Comparison of ENCODE assay signal across 9 cellular contexts in the genomic region with DNA sequence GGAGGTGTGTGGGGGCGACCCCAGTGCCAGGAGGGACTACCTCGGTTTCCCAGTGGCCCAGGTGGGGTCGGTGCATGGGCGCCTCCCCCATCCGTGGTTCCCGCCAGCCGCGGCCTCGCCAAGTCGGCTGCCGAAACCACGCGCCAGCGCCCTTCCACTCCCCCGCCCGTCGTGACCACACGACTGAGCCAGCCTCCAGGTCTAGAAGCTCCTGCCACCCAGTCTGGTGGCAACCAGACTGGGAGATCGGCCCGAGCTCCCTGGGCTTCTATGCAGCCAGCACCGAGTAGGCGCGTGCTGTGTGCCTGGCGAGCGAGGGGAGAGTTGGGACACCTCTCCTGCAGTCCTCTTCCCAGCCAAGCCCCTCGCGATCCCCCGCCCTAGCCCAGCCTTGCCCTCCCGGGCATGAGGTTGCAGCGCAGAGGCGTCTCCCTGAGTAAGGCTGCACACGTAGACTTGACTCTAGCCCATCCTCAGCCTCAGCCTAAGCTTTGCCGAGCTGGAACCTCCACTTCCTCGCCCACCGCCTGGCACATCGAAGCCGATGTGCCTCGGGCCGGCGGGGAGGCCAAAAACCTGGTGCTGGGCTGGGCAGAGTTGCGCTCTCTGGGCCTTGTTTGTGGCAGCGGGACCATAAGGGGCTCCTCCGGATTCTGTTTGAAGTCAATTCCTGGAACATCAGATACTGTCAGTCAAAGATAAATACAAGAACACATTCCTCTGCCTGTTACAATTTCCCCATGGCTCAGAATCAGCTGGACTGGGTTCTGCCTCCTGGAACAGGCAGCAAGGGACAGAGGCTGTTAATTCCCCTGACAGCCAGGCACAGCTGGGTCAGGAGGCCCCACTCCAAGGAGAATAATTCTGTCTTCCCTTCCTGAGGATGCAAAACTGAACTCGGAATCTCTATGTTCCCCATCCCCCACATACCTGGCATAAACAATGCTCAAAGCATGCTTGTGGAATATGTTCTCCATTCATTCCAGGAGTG. TPM values are rescaled to one million over a fixed set of nuclear protein-coding genes. Genes with fewer than 3 reads are reported as not detected.
DNase-seq lines count a peak whose midpoint lies in the region; ATAC-seq, FAIRE-seq and TF ChIP-seq lines count a peak whose summit lies in the region.
"Had no signal": no experiment of that assay in that cellular context is flagged by ENCODE, and none has a peak within 500 bp of the region (broad histone marks: within the 10 kb centered on the region; RNA-seq: fewer than 3 reads in every experiment).

No MANE protein-coding gene starts in this region.

- peak; percentile 60 for FAIRE-seq in HepG2 (lab: Jason Lieb, UNC)

- no peaks in the 10 kb centered on the region for H3K36me3 ChIP-seq in SK-N-SH (replicated peaks in 1 of 2; ENCODE audit: control insufficient read depth in 1 of 2, insufficient read depth in 2 of 2, low read length in 1 of 2)
- H3K36me3 ChIP-seq in mammary epithelial cell (ENCODE audit: insufficient read depth, low read length): no peaks in the 10 kb centered on the region
- H3K36me3 ChIP-seq in HepG2 (replicated peaks in 1 of 2; ENCODE audit: control insufficient read depth in 1 of 2, insufficient read depth in 2 of 2, low read length in 2 of 2): no peaks in the 10 kb centered on the region
- no peaks in the 10 kb centered on the region for H3K36me3 ChIP-seq in subcutaneous abdominal adipose tissue (ENCODE audit: control insufficient read depth in 5 of 5, insufficient read depth in 5 of 5, low read length in 5 of 5)

- H3K27me3 ChIP-seq in SK-N-SH (ENCODE audit: insufficient read depth) (peaks cover 12% of the 10 kb centered on the region), mammary epithelial cell (ENCODE audit: insufficient read depth, low read length) (peaks cover 13% of the 10 kb centered on the region), HepG2 (ENCODE audit: control insufficient read depth in 1 of 2, insufficient read depth in 2 of 2, low read length in 2 of 2) (peaks cover 19 to 38% of the 10 kb centered on the region in 2 experiments), subcutaneous abdominal adipose tissue (ENCODE audit: control insufficient read depth in 5 of 5, insufficient read depth in 4 of 5, low read length in 5 of 5) (peaks cover 4 to 21% (median 14%) of the 10 kb centered on the region in 5 donors)

- dilution Hi-C loops in mammary epithelial cell (cut with HindIII; ENCODE audit: low sequenced_read_pairs): no loop called here

- TF ChIP-seq RAD21 in SK-N-SH (IDR thresholded peaks at IDR 0.05; ENCODE audit: low read length) (no peak), HepG2 (CRISPR knock-in tag; IDR thresholded peaks at IDR 0.05) (no peak)

- in situ Hi-C loops in mammary epithelial cell (cut with MboI; ENCODE audit: low sequenced_read_pairs in 2 of 2): no loop called here
- in situ Hi-C loops in HepG2 (cut with HindIII; ENCODE audit: extremely low pct_ligation_motif_present, low pct_unique_long_range_greater_than_20kb): no loop called here

- H3F3A ChIP-seq in SK-N-SH (replicated peaks; ENCODE audit: insufficient read depth): peaks cover 4% of the 10 kb centered on the region

- H3K27ac ChIP-seq in SK-N-SH (ENCODE audit: low read depth in 2 of 2, low read length in 1 of 2) (no peak overlapping the region), mammary epithelial cell (ENCODE audit: insufficient read depth, low read depth, low read length) (no peak overlapping the region), HepG2 (ENCODE audit: extremely low read length, insufficient read depth, low read length) (no peak overlapping the region), subcutaneous abdominal adipose tissue (ENCODE audit: low read depth, low read length) (no peak overlapping the region)
- H3K27ac ChIP-seq: C4-2B had no signal

- 93% methylated on average over 23 of the region's 44 CpGs for WGBS in SK-N-SH (ENCODE audit: low lambda C conversion rate)
- WGBS in mammary epithelial cell (ENCODE audit: low coverage, missing lambda C conversion rate): 39% methylated on average over 29 of the region's 44 CpGs
- 23% methylated on average over 16 of the region's 44 CpGs for WGBS in HepG2 (ENCODE audit: low lambda C conversion rate)

- no peaks in the 10 kb centered on the region for H3K9me3 ChIP-seq in SK-N-SH
- H3K9me3 ChIP-seq in mammary epithelial cell (replicated peaks; ENCODE audit: insufficient read depth, low read length): no peaks in the 10 kb centered on the region
- no peaks in the 10 kb centered on the region for H3K9me3 ChIP-seq in HepG2 (ENCODE audit: low read length)
- no peaks in the 10 kb centered on the region for H3K9me3 ChIP-seq in subcutaneous abdominal adipose tissue (ENCODE audit: control insufficient read depth in 5 of 5, low read length in 5 of 5)

- intact Hi-C loops in mammary epithelial cell (cut with micrococcal nuclease): no loop called here
- intact Hi-C loops in HepG2 (cut with micrococcal nuclease; ENCODE audit: unreplicated experiment): no loop called here

- H3K79me2 ChIP-seq in SK-N-SH (ENCODE audit: insufficient read depth) (no peaks in the 10 kb centered on the region), mammary epithelial cell (ENCODE audit: insufficient read depth, low read length) (no peaks in the 10 kb centered on the region), HepG2 (ENCODE audit: insufficient read depth, low read length) (no peaks in the 10 kb centered on the region)

- ATAC-seq in SK-N-SH treated with all-trans-retinoic acid at 6 μM for 48 hours (no peak), HepG2 (peak; percentile 43), HG02885 (IDR thresholded peaks at IDR 0.05; ENCODE audit: poor library complexity, unreplicated experiment) (no peak)

- H3K9ac ChIP-seq in SK-N-SH (no peak overlapping the region), mammary epithelial cell (ENCODE audit: insufficient read depth, low read length) (no peak overlapping the region), HepG2 (ENCODE audit: insufficient read depth, low read depth, low read length) (peak overlapping the region; percentile 41), subcutaneous abdominal adipose tissue (ENCODE audit: low read length in 5 of 5) (peak overlapping the region in 1 of 5 donors; percentile 44)

- CTCF ChIA-PET in SK-N-SH (lab: Yijun Ruan, JAX): interaction anchor here (0.6 to 3.9 kb wide), 5 partner anchors 9 to 202 kb away, joined by 3 to 19 read pairs (median 4); no protein-coding TSS in a partner anchor
- CTCF ChIA-PET in mammary epithelial cell (lab: Charles Lee; ENCODE audit: low non-redundant PET): no interaction called here
- CTCF ChIA-PET in HepG2 (lab: Yijun Ruan, JAX; ENCODE audit: low intra/inter-chr PET ratio, low total read pairs): no interaction called here

- H4K20me1 ChIP-seq in SK-N-SH (ENCODE audit: insufficient read depth): no peaks in the 10 kb centered on the region
- H4K20me1 ChIP-seq in mammary epithelial cell (ENCODE audit: insufficient read depth, low read length): no peaks in the 10 kb centered on the region
- H4K20me1 ChIP-seq in HepG2 (ENCODE audit: insufficient read depth, low read length): no peaks in the 10 kb centered on the region

- H3K4me3 ChIP-seq in SK-N-SH (ENCODE audit: low read depth in 2 of 2, low read length in 1 of 2) (no peak overlapping the region; a peak in 1 of 4 replicates), mammary epithelial cell (replicated peaks in 1 of 3; ENCODE audit: insufficient read depth in 1 of 3, low read depth in 2 of 3, low read length in 3 of 3) (no peak overlapping the region), HepG2 (replicated peaks in 1 of 3; ENCODE audit: insufficient read depth in 1 of 3, low read depth in 2 of 3, low read length in 3 of 3) (peak overlapping the region; percentile 27 to 68 (median 49)), subcutaneous abdominal adipose tissue (ENCODE audit: low read depth in 1 of 5, low read length in 5 of 5) (peak overlapping the region; percentile 42 to 60 (median 53))

- TF ChIP-seq CTCF in SK-N-SH (IDR thresholded peaks at IDR 0.05) (no peak), mammary epithelial cell (conservative IDR thresholded peaks at IDR 0.05 in 1 of 2, IDR thresholded peaks at IDR 0.05 in 1 of 2; ENCODE audit: extremely low read depth in 1 of 2, insufficient read depth in 1 of 2, low read depth in 1 of 2, low read length in 2 of 2) (no peak), HepG2 (CRISPR knock-in tag; IDR thresholded peaks at IDR 0.05) (no peak)

- TF ChIP-seq EP300 in SK-N-SH (IDR thresholded peaks at IDR 0.05; ENCODE audit: borderline replicate concordance in 1 of 2, low read depth in 1 of 2, low read length in 1 of 2) (no peak), HepG2 (IDR thresholded peaks at IDR 0.05; ENCODE audit: low read depth in 2 of 2, low read length in 2 of 2) (0 out of 4 replicates have a peak, but pooled peaks of 1 of the 2 experiments have one; percentile 12), HepG2 (CRISPR knock-in tag; IDR thresholded peaks at IDR 0.05; ENCODE audit: borderline replicate concordance) (no peak)

- no peak for DNase-seq in SK-N-SH
- no peak for DNase-seq in mammary epithelial cell
- DNase-seq in HepG2 (ENCODE audit: low spot score): peak; percentile 64
- DNase-seq in medulla oblongata (ENCODE audit: extremely low spot score): no peak
- no peak for DNase-seq in NCI-H345 treated with DMSO at 0.1 percent for 48 hours (lab: John Stamatoyannopoulos, UW; ENCODE audit: unreplicated experiment)

- H3K4me2 ChIP-seq in SK-N-SH (peak overlapping the region; percentile 84; the same call in 1 of the 2 replicates), mammary epithelial cell (ENCODE audit: insufficient read depth, low read depth, low read length) (peak overlapping the region; percentile 84), HepG2 (ENCODE audit: low read depth, low read length) (peak overlapping the region; percentile 83)

- no TSS peak for BruUV-seq in mammary epithelial cell (replicated peaks; lab: Mats Ljungman, UMichigan)
- no TSS peak for BruUV-seq in HepG2 (replicated peaks; lab: Mats Ljungman, UMichigan)

- POLR2A ChIA-PET in SK-N-SH (lab: Yijun Ruan, JAX): interaction anchor here (0.6 kb wide), 1 partner anchor 325 kb away, joined by 3 read pairs; no protein-coding TSS in a partner anchor
- POLR2A ChIA-PET in HepG2 (lab: Yijun Ruan, JAX): interaction anchor here (1.5 kb wide), 1 partner anchor 11 kb away, joined by 7 read pairs; no protein-coding TSS in a partner anchor

- TF ChIP-seq POLR2A in HepG2 (IDR thresholded peaks at IDR 0.05; ENCODE audit: insufficient read depth in 1 of 2, low read depth in 2 of 2, low read length in 2 of 2): no peak

- no peak overlapping the region for H2AFZ ChIP-seq in SK-N-SH (ENCODE audit: low read depth)
- no peak overlapping the region for H2AFZ ChIP-seq in mammary epithelial cell (ENCODE audit: low read depth, low read length)
- H2AFZ ChIP-seq in HepG2 (ENCODE audit: low read length): no peak overlapping the region

- H3K9me2 ChIP-seq in SK-N-SH: no peaks in the 10 kb centered on the region

- H3K4me1 ChIP-seq in SK-N-SH (ENCODE audit: control insufficient read depth in 1 of 2, insufficient read depth in 2 of 2, low read depth in 1 of 2, low read length in 1 of 2) (peaks cover 0 to 23% of the 10 kb centered on the region in 2 experiments; a peak in 1 of 4 replicates), mammary epithelial cell (ENCODE audit: insufficient read depth, low read length) (peaks cover 13% of the 10 kb centered on the region), HepG2 (ENCODE audit: insufficient read depth, low read length) (peaks cover 42% of the 10 kb centered on the region), subcutaneous abdominal adipose tissue (ENCODE audit: control insufficient read depth in 5 of 5, insufficient read depth in 5 of 5, low read length in 5 of 5) (peaks cover 0 to 23% (median 21%) of the 10 kb centered on the region in 5 donors)

RNA-seq across cellular contexts. Expression of a gene that starts 1.5 kb away (rescaled TPM):
- polyA plus RNA-seq in SK-N-SH (2012; rRNA removed): 0.30 and 0.47 TPM in 2 replicates
- 0.21 and 0.25 TPM in 2 replicates for polyA plus RNA-seq in SK-N-SH (2012; cell fraction: cytosol; rRNA removed)
- polyA plus RNA-seq in SK-N-SH (2012; cell fraction: nucleus; rRNA removed): 0.47 and 0.54 TPM in 2 replicates
- under 1 TPM in 1 of 2 donors, not detected in 1; 0.31 TPM for total RNA-seq in mammary epithelial cell
- polyA plus RNA-seq in mammary epithelial cell: 0.10 TPM
- not detected for polyA minus RNA-seq in mammary epithelial cell
- not detected in 2 replicates for total RNA-seq in HepG2 (2016; rRNA removed; fragmentation: Illumina TruSeq; extraction: Trizol)
- total RNA-seq in HepG2 (2016; cell fraction: cytosol; rRNA removed; fragmentation: Illumina TruSeq; extraction: Trizol; ENCODE audit: low read depth): not detected in 2 replicates
- not detected in 2 replicates for total RNA-seq in HepG2 (2016; cell fraction: insoluble cytoplasmic fraction; rRNA removed; fragmentation: Illumina TruSeq; extraction: Trizol)
- not detected in 2 replicates for total RNA-seq in HepG2 (2016; cell fraction: membrane; rRNA removed; fragmentation: Illumina TruSeq; extraction: Trizol)
- total RNA-seq in HepG2 (2016; cell fraction: nucleus; rRNA removed; fragmentation: Illumina TruSeq; extraction: Trizol): not detected in 2 replicates
- polyA plus RNA-seq in HepG2 (2011; rRNA removed): 0.10 and 0.16 TPM in 2 replicates
- 0.15 TPM in 1 of 2 replicates, not detected in the other for polyA plus RNA-seq in HepG2 (2011; cell fraction: cytosol; rRNA removed)
- polyA plus RNA-seq in HepG2 (2011; cell fraction: nucleus; rRNA removed): 0.36 and 0.40 TPM in 2 replicates
- 0.05 and 0.16 TPM in 2 replicates for polyA plus RNA-seq in HepG2 (2012)
- not detected in 2 replicates for polyA plus RNA-seq in HepG2 (2016; cell fraction: cytosol; fragmentation: Illumina TruSeq; extraction: Trizol; ENCODE audit: low read depth)
- not detected in 2 replicates for polyA plus RNA-seq in HepG2 (2016; cell fraction: insoluble cytoplasmic fraction; fragmentation: Illumina TruSeq; extraction: Trizol; ENCODE audit: low read depth)
- not detected in 2 replicates for polyA plus RNA-seq in HepG2 (2016; cell fraction: membrane; fragmentation: Illumina TruSeq; extraction: Trizol; ENCODE audit: low read depth)
- polyA plus RNA-seq in HepG2 (2016; cell fraction: nucleus; fragmentation: Illumina TruSeq; extraction: Trizol; ENCODE audit: insufficient read depth, low read depth): not detected in 2 replicates
- 0.26 TPM in 1 of 2 replicates, not detected in the other for polyA minus RNA-seq in HepG2 (2011; rRNA and poly(A)+ RNA removed; ENCODE audit: low replicate concordance)
- polyA minus RNA-seq in HepG2 (2011; cell fraction: cytosol; rRNA and poly(A)+ RNA removed): not detected in 2 replicates
- not detected in 2 replicates for polyA minus RNA-seq in HepG2 (2011; cell fraction: nucleus; rRNA and poly(A)+ RNA removed)

RNA-seq across cellular contexts. Expression of a gene that starts 33.8 kb away (rescaled TPM):
- polyA plus RNA-seq in SK-N-SH (2012; rRNA removed): 36.6 and 48.4 TPM in 2 replicates
- polyA plus RNA-seq in SK-N-SH (2012; cell fraction: cytosol; rRNA removed): 49.9 and 53.0 TPM in 2 replicates
- 6.9 and 13.6 TPM in 2 replicates for polyA plus RNA-seq in SK-N-SH (2012; cell fraction: nucleus; rRNA removed)
- total RNA-seq in mammary epithelial cell: 10 to 100 TPM; 24.0 to 33.5 TPM
- polyA plus RNA-seq in mammary epithelial cell: 32.5 TPM
- polyA minus RNA-seq in mammary epithelial cell: 24.9 TPM
- 144 and 202 TPM in 2 replicates for total RNA-seq in HepG2 (2016; rRNA removed; fragmentation: Illumina TruSeq; extraction: Trizol)
- 18.7 and 21.1 TPM in 2 replicates for total RNA-seq in HepG2 (2016; cell fraction: cytosol; rRNA removed; fragmentation: Illumina TruSeq; extraction: Trizol; ENCODE audit: low read depth)
- total RNA-seq in HepG2 (2016; cell fraction: insoluble cytoplasmic fraction; rRNA removed; fragmentation: Illumina TruSeq; extraction: Trizol): 144 and 223 TPM in 2 replicates
- 75.0 TPM in 2 replicates for total RNA-seq in HepG2 (2016; cell fraction: membrane; rRNA removed; fragmentation: Illumina TruSeq; extraction: Trizol)
- 60.3 and 65.1 TPM in 2 replicates for total RNA-seq in HepG2 (2016; cell fraction: nucleus; rRNA removed; fragmentation: Illumina TruSeq; extraction: Trizol)
- 59.0 and 74.2 TPM in 2 replicates for polyA plus RNA-seq in HepG2 (2011; rRNA removed)
- 53.5 and 73.2 TPM in 2 replicates for polyA plus RNA-seq in HepG2 (2011; cell fraction: cytosol; rRNA removed)
- 9.9 and 13.8 TPM in 2 replicates for polyA plus RNA-seq in HepG2 (2011; cell fraction: nucleus; rRNA removed)
- 62.2 and 66.4 TPM in 2 replicates for polyA plus RNA-seq in HepG2 (2012)
- polyA plus RNA-seq in HepG2 (2016; cell fraction: cytosol; fragmentation: Illumina TruSeq; extraction: Trizol; ENCODE audit: low read depth): 20.3 and 21.1 TPM in 2 replicates
- 209 and 228 TPM in 2 replicates for polyA plus RNA-seq in HepG2 (2016; cell fraction: insoluble cytoplasmic fraction; fragmentation: Illumina TruSeq; extraction: Trizol; ENCODE audit: low read depth)
- 57.0 and 58.9 TPM in 2 replicates for polyA plus RNA-seq in HepG2 (2016; cell fraction: membrane; fragmentation: Illumina TruSeq; extraction: Trizol; ENCODE audit: low read depth)
- 73.7 and 81.3 TPM in 2 replicates for polyA plus RNA-seq in HepG2 (2016; cell fraction: nucleus; fragmentation: Illumina TruSeq; extraction: Trizol; ENCODE audit: insufficient read depth, low read depth)
- polyA minus RNA-seq in HepG2 (2011; rRNA and poly(A)+ RNA removed; ENCODE audit: low replicate concordance): 69.1 and 72.7 TPM in 2 replicates
- polyA minus RNA-seq in HepG2 (2011; cell fraction: cytosol; rRNA and poly(A)+ RNA removed): 31.7 and 39.2 TPM in 2 replicates
- 17.1 and 20.0 TPM in 2 replicates for polyA minus RNA-seq in HepG2 (2011; cell fraction: nucleus; rRNA and poly(A)+ RNA removed)

RNA-seq across cellular contexts. Expression of a gene that starts 45.0 kb away (rescaled TPM):
- polyA plus RNA-seq in SK-N-SH (2012; rRNA removed) (20.4 and 29.8 TPM in 2 replicates), mammary epithelial cell (20.7 TPM), HepG2 (2011; rRNA removed) (22.1 and 26.0 TPM in 2 replicates)
- 21.5 and 24.8 TPM in 2 replicates for polyA plus RNA-seq in SK-N-SH (2012; cell fraction: cytosol; rRNA removed)
- polyA plus RNA-seq in SK-N-SH (2012; cell fraction: nucleus; rRNA removed): 17.0 and 23.2 TPM in 2 replicates
- total RNA-seq in mammary epithelial cell (10 to 100 TPM; 34.3 to 42.2 TPM), HepG2 (2016; rRNA removed; fragmentation: Illumina TruSeq; extraction: Trizol) (23.9 and 32.2 TPM in 2 replicates)
- polyA minus RNA-seq in mammary epithelial cell: 23.8 TPM
- total RNA-seq in HepG2 (2016; cell fraction: cytosol; rRNA removed; fragmentation: Illumina TruSeq; extraction: Trizol; ENCODE audit: low read depth): 7.9 and 8.2 TPM in 2 replicates
- 22.0 and 33.0 TPM in 2 replicates for total RNA-seq in HepG2 (2016; cell fraction: insoluble cytoplasmic fraction; rRNA removed; fragmentation: Illumina TruSeq; extraction: Trizol)
- total RNA-seq in HepG2 (2016; cell fraction: membrane; rRNA removed; fragmentation: Illumina TruSeq; extraction: Trizol): 14.6 and 15.0 TPM in 2 replicates
- 25.4 and 27.7 TPM in 2 replicates for total RNA-seq in HepG2 (2016; cell fraction: nucleus; rRNA removed; fragmentation: Illumina TruSeq; extraction: Trizol)
- polyA plus RNA-seq in HepG2 (2011; cell fraction: cytosol; rRNA removed): 11.4 and 16.3 TPM in 2 replicates
- polyA plus RNA-seq in HepG2 (2011; cell fraction: nucleus; rRNA removed): 12.6 and 14.7 TPM in 2 replicates
- 24.1 and 25.8 TPM in 2 replicates for polyA plus RNA-seq in HepG2 (2012)
- polyA plus RNA-seq in HepG2 (2016; cell fraction: cytosol; fragmentation: Illumina TruSeq; extraction: Trizol; ENCODE audit: low read depth): 6.6 and 6.8 TPM in 2 replicates
- polyA plus RNA-seq in HepG2 (2016; cell fraction: insoluble cytoplasmic fraction; fragmentation: Illumina TruSeq; extraction: Trizol; ENCODE audit: low read depth): 16.8 and 19.4 TPM in 2 replicates
- 10.3 and 12.1 TPM in 2 replicates for polyA plus RNA-seq in HepG2 (2016; cell fraction: membrane; fragmentation: Illumina TruSeq; extraction: Trizol; ENCODE audit: low read depth)
- polyA plus RNA-seq in HepG2 (2016; cell fraction: nucleus; fragmentation: Illumina TruSeq; extraction: Trizol; ENCODE audit: insufficient read depth, low read depth): 31.1 and 31.6 TPM in 2 replicates
- polyA minus RNA-seq in HepG2 (2011; rRNA and poly(A)+ RNA removed; ENCODE audit: low replicate concordance): 18.1 and 18.8 TPM in 2 replicates
- polyA minus RNA-seq in HepG2 (2011; cell fraction: cytosol; rRNA and poly(A)+ RNA removed): 7.6 and 13.6 TPM in 2 replicates
- polyA minus RNA-seq in HepG2 (2011; cell fraction: nucleus; rRNA and poly(A)+ RNA removed): 6.8 and 8.6 TPM in 2 replicates

Comparison
In these comparisons a context has a peak if more than half of its experiments do, and no peak if none do; other contexts are left out.
1. H3K4me3 ChIP-seq: peak in HepG2 (3 of 3) and subcutaneous abdominal adipose tissue (5 of 5); none in SK-N-SH (0 of 2) and mammary epithelial cell (0 of 3).
2. Peak in every context shown above with its lines, with median percentiles within 50 percentile points of each other: H3K4me2 ChIP-seq.